Comparison of ENCODE assay signal across 18 cellular contexts in genomic region chr22:43256569-43257360, GRCh38.
DNase-seq lines count a peak whose midpoint lies in the region; ATAC-seq, FAIRE-seq and TF ChIP-seq lines count a peak whose summit lies in the region.
"Had no signal": no experiment of that assay in that cellular context is flagged by ENCODE, and none has a peak within 500 bp of the region (broad histone marks: within the 10 kb centered on the region; RNA-seq: fewer than 3 reads in every experiment).

No MANE protein-coding gene starts in this region.

- H3K27ac Mint-ChIP-seq in activated naive CD4-positive, alpha-beta T cell treated with anti-CD3 and anti-CD28 coated beads, Interleukin-2, amount 10 ng/mL, durations not matched to agents 7 days and 5 days, result no peak overlapping the region
- H3K27ac Mint-ChIP-seq in central memory CD8-positive, alpha-beta T cell (ENCODE audit: low read depth), result peak overlapping the region; percentile 4
- peak overlapping the region; percentile 20 for H3K27ac Mint-ChIP-seq in stimulated activated effector memory CD8-positive, alpha-beta T cell treated with anti-CD3 and anti-CD28 coated beads, Interleukin-12 subunit alpha, Interleukin-12 subunit beta, amount 100 ng/mL, for 72 hours

- no peaks in the 10 kb centered on the region for H3K9me3 Mint-ChIP-seq in activated naive CD4-positive, alpha-beta T cell treated with anti-CD3 and anti-CD28 coated beads, Interleukin-2, amount 10 ng/mL, durations not matched to agents 7 days and 5 days
- no peaks in the 10 kb centered on the region for H3K9me3 Mint-ChIP-seq in central memory CD8-positive, alpha-beta T cell
- no peaks in the 10 kb centered on the region for H3K9me3 Mint-ChIP-seq in stimulated activated effector memory CD8-positive, alpha-beta T cell treated with anti-CD3 and anti-CD28 coated beads, Interleukin-12 subunit alpha, Interleukin-12 subunit beta, amount 100 ng/mL, for 72 hours
- H3K9me3 Mint-ChIP-seq: IgD-negative memory B cell had no signal

- DNase-seq in activated naive CD4-positive, alpha-beta T cell treated with anti-CD3 and anti-CD28 coated beads, Interleukin-2, amount 10 ng/mL, durations not matched to agents 7 days and 5 days, result no peak
- no peak for DNase-seq in activated naive CD4-positive, alpha-beta T cell treated with Interleukin-2 at 50 U/mL for 16 hours
- DNase-seq in OCI-M1 (lab: John Stamatoyannopoulos, UW) (peak; percentile 14), H54 (ENCODE audit: insufficient read length, low spot score) (no peak), lower leg skin (ENCODE audit: low spot score in 2 of 2) (no peak), NCI-H128 (lab: John Stamatoyannopoulos, UW; ENCODE audit: unreplicated experiment) (no peak)
- no peak for DNase-seq in central memory CD8-positive, alpha-beta T cell (ENCODE audit: low spot score in 2 of 2)
- no peak for DNase-seq in stimulated activated effector memory CD8-positive, alpha-beta T cell treated with anti-CD3 and anti-CD28 coated beads, Interleukin-12 subunit alpha, Interleukin-12 subunit beta, amount 100 ng/mL, for 72 hours (ENCODE audit: low spot score in 2 of 2)
- DNase-seq: DMS153, NCI-H1436 treated with DMSO at 0.1 percent for 48 hours, NCI-H2029 treated with DMSO at 0.1 percent for 48 hours, NCI-H446 treated with DMSO at 0.1 percent for 48 hours, NCI-H774 had no signal

- no peak for TF ChIP-seq CTCF in lower leg skin (IDR thresholded peaks at IDR 0.05)

- peaks cover 82% of the 10 kb centered on the region for H3K27me3 Mint-ChIP-seq in activated naive CD4-positive, alpha-beta T cell treated with anti-CD3 and anti-CD28 coated beads, Interleukin-2, amount 10 ng/mL, durations not matched to agents 7 days and 5 days
- peaks cover 13% of the 10 kb centered on the region for H3K27me3 Mint-ChIP-seq in central memory CD8-positive, alpha-beta T cell

- no peak for FAIRE-seq in H54 (lab: Jason Lieb, UNC)
- FAIRE-seq: A549, HTR-8/SVneo had no signal

- 47 to 53% methylated on average over 15 of the region's 15 CpGs for WGBS in lower leg skin, 2 donors

- H3K4me3 Mint-ChIP-seq in activated naive CD4-positive, alpha-beta T cell treated with anti-CD3 and anti-CD28 coated beads, Interleukin-2, amount 10 ng/mL, durations not matched to agents 7 days and 5 days, result peak overlapping the region; percentile 10
- no peak overlapping the region for H3K4me3 Mint-ChIP-seq in central memory CD8-positive, alpha-beta T cell
- H3K4me3 Mint-ChIP-seq in stimulated activated effector memory CD8-positive, alpha-beta T cell treated with anti-CD3 and anti-CD28 coated beads, Interleukin-12 subunit alpha, Interleukin-12 subunit beta, amount 100 ng/mL, for 72 hours, result no peak overlapping the region

- no peak for TF ChIP-seq POLR2A in H54 (IDR thresholded peaks at IDR 0.05; ENCODE audit: low read depth, low read length)
- TF ChIP-seq POLR2A in lower leg skin (IDR thresholded peaks at IDR 0.05), result no peak

- H3K4me1 Mint-ChIP-seq in activated naive CD4-positive, alpha-beta T cell treated with anti-CD3 and anti-CD28 coated beads, Interleukin-2, amount 10 ng/mL, durations not matched to agents 7 days and 5 days, result peaks cover 22% of the 10 kb centered on the region
- H3K4me1 Mint-ChIP-seq in central memory CD8-positive, alpha-beta T cell, result peaks cover 15% of the 10 kb centered on the region
- H3K4me1 Mint-ChIP-seq in stimulated activated effector memory CD8-positive, alpha-beta T cell treated with anti-CD3 and anti-CD28 coated beads, Interleukin-12 subunit alpha, Interleukin-12 subunit beta, amount 100 ng/mL, for 72 hours, result peaks cover 10% of the 10 kb centered on the region

- H3K36me3 Mint-ChIP-seq in activated naive CD4-positive, alpha-beta T cell treated with anti-CD3 and anti-CD28 coated beads, Interleukin-2, amount 10 ng/mL, durations not matched to agents 7 days and 5 days, result no peaks in the 10 kb centered on the region
- no peaks in the 10 kb centered on the region for H3K36me3 Mint-ChIP-seq in central memory CD8-positive, alpha-beta T cell (ENCODE audit: insufficient read depth)
- no peaks in the 10 kb centered on the region for H3K36me3 Mint-ChIP-seq in stimulated activated effector memory CD8-positive, alpha-beta T cell treated with anti-CD3 and anti-CD28 coated beads, Interleukin-12 subunit alpha, Interleukin-12 subunit beta, amount 100 ng/mL, for 72 hours

- intact Hi-C loops in lower leg skin (cut with DNase I; ENCODE audit: low total_unique reads), result no loop called here

- ATAC-seq in central memory CD8-positive, alpha-beta T cell (replicated peaks; ENCODE audit: extremely low read depth, poor library complexity, severe bottlenecking), result no peak
- no peak for ATAC-seq in stimulated activated effector memory CD8-positive, alpha-beta T cell treated with anti-CD3 and anti-CD28 coated beads, Interleukin-12 subunit alpha, Interleukin-12 subunit beta, amount 100 ng/mL, for 72 hours
- ATAC-seq: A549 had no signal

- CTCF ChIA-PET in activated naive CD4-positive, alpha-beta T cell treated with anti-CD3 and anti-CD28 coated beads, Interleukin-2, amount 10 ng/mL, durations not matched to agents 7 days and 5 days (lab: Charles Lee), result interaction anchor here (0.7 kb wide), 1 partner anchor 90 kb away, joined by 4 read pairs; no protein-coding TSS in a partner anchor

- no peak overlapping the region for H3K4me3 ChIP-seq in lower leg skin (ENCODE audit: low read depth, poor library complexity, severe bottlenecking)
- H3K4me3 ChIP-seq: A549, HAP-1, SK-N-MC had no signal
